ENCODE assay signal across 28 cellular contexts in genomic region chr1:180183426-180183825, GRCh38. TPM values are rescaled to one million over a fixed set of nuclear protein-coding genes. Genes with fewer than 3 reads are reported as not detected.
"Had no signal": no experiment of that assay in that cellular context is flagged by ENCODE, and none has a peak within 500 bp of the region (broad histone marks: within the 10 kb centered on the region; RNA-seq: fewer than 3 reads in every experiment).

No MANE protein-coding gene starts in this region.

- H3K27me3 ChIP-seq: colonic mucosa, esophagus squamous epithelium, heart right ventricle, ovary, right lobe of liver, stomach, thyroid gland had no signal

- H3K9me3 Mint-ChIP-seq: dendritic cell treated with granulocyte-macrophage colony-stimulating factor and Interleukin-4, amounts not matched to agents 40 ng/mL and 50 ng/mL, for 4 days; memory B cell; natural killer cell; stimulated activated effector memory CD8-positive, alpha-beta T cell treated with anti-CD3 and anti-CD28 coated beads, Interleukin-12 subunit alpha, Interleukin-12 subunit beta, amount 100 ng/mL, for 72 hours had no signal

- H3K27ac Mint-ChIP-seq: dendritic cell treated with granulocyte-macrophage colony-stimulating factor and Interleukin-4, amounts not matched to agents 40 ng/mL and 50 ng/mL, for 4 days; memory B cell; natural killer cell had no signal

- H3K4me3 ChIP-seq: colonic mucosa, esophagus squamous epithelium, heart right ventricle, left ventricle myocardium inferior, lower lobe of right lung, ovary, right lobe of liver, smooth muscle cell, stomach, thyroid gland had no signal

- H3K27ac ChIP-seq: colonic mucosa, esophagus squamous epithelium, heart right ventricle, left ventricle myocardium inferior, lower lobe of right lung, ovary, right lobe of liver, stomach, thyroid gland had no signal

- H3K4me1 ChIP-seq: colonic mucosa, heart right ventricle, lower lobe of right lung, right lobe of liver, thyroid gland had no signal

- DNase-seq: colonic mucosa; effector CD8-positive, alpha-beta T cell; erythroblast; esophagus squamous epithelium; foreskin melanocyte; heart right ventricle; hippocampal formation; kidney glomerular epithelial cell; left ventricle myocardium inferior; lower lobe of right lung; natural killer cell; occipital lobe; stimulated activated CD4-positive, alpha-beta T cell treated with anti-CD3 and anti-CD28 coated beads, Interleukin-2, amount 100 ng/mL, for 24 hours; stimulated activated CD4-positive, alpha-beta T cell treated with anti-CD3 and anti-CD28 coated beads, Interleukin-4, amount 100 ng/mL, for 24 hours; stimulated activated naive CD4-positive, alpha-beta T cell treated with Interleukin-2 at 50 U/mL for 16 hours; stomach; thyroid gland; trophoblast cell had no signal

- ATAC-seq: left colon; lower lobe of right lung; natural killer cell; right lobe of liver; stimulated activated effector memory CD8-positive, alpha-beta T cell treated with anti-CD3 and anti-CD28 coated beads, Interleukin-12 subunit alpha, Interleukin-12 subunit beta, amount 100 ng/mL, for 72 hours had no signal

- H3K4me1 Mint-ChIP-seq: memory B cell had no signal

- H3K27me3 Mint-ChIP-seq: dendritic cell treated with granulocyte-macrophage colony-stimulating factor and Interleukin-4, amounts not matched to agents 40 ng/mL and 50 ng/mL, for 4 days; memory B cell had no signal

- H3K4me3 Mint-ChIP-seq: dendritic cell treated with granulocyte-macrophage colony-stimulating factor and Interleukin-4, amounts not matched to agents 40 ng/mL and 50 ng/mL, for 4 days; memory B cell; natural killer cell; stimulated activated effector memory CD8-positive, alpha-beta T cell treated with anti-CD3 and anti-CD28 coated beads, Interleukin-12 subunit alpha, Interleukin-12 subunit beta, amount 100 ng/mL, for 72 hours had no signal

- H3K36me3 ChIP-seq: ovary, right lobe of liver, thyroid gland had no signal

- H3K9me3 ChIP-seq: colonic mucosa, esophagus squamous epithelium, heart right ventricle, left ventricle myocardium inferior, lower lobe of right lung, ovary, right lobe of liver, stomach, thyroid gland had no signal

RNA-seq across cellular contexts. Expression of gene LHX4, which starts 46.6 kb away (rescaled TPM):
- total RNA-seq: heart right ventricle, left ventricle myocardium inferior, lower lobe of right lung, ovary, right lobe of liver, smooth muscle cell, temporal lobe, thyroid gland, urinary bladder had no signal
- polyA plus RNA-seq: neural cell, smooth muscle cell had no signal
